Comparison of ENCODE assay signal across 8 cellular contexts in the genomic region with DNA sequence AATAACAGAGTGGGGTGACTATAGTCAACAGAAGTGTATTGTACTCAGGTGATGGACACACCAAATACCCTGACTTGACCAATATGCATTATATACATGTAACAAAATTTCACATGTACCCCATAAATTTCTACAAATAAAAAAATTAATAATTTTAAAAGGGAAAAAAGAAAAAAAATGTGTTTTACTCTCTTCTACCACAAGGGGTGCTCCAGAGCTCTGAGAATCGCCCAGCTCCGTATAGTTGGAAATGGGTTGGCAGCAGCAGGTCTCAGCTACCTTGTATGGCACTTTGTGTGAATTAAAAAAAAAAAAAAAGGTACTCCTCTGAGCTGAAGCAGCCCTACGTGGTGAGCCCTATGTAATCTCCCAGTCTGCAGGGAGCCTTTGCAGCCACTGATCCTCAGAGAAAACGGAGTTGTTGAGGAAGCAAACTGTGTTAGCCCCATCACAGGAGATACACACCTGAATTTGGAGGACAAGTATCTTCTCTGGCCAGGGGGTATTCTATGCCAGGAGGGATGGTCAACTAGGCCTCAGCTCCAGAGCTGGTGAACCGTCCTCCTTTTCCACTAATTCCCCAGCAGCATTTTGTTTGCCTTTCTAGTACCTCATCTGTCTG. TPM values are rescaled to one million over a fixed set of nuclear protein-coding genes. Genes with fewer than 3 reads are reported as not detected.
DNase-seq lines count a peak whose midpoint lies in the region; ATAC-seq, FAIRE-seq and TF ChIP-seq lines count a peak whose summit lies in the region.

No MANE protein-coding gene starts in this region.

- no peaks in the 10 kb centered on the region for H3K4me1 ChIP-seq in RWPE2 (ENCODE audit: insufficient read depth, poor library complexity, severe bottlenecking)

- ATAC-seq in RWPE2 (ENCODE audit: low read depth), result no peak
- no peak for ATAC-seq in HG03460 (IDR thresholded peaks at IDR 0.05; ENCODE audit: unreplicated experiment)

- DNase-seq in AG04449 (ENCODE audit: low read depth, low spot score) (no peak), GM12891 (ENCODE audit: insufficient read length, low spot score) (no peak), RWPE2 (ENCODE audit: low spot score) (no peak), hepatic stellate cell (ENCODE audit: low spot score) (peak; percentile 12), inferior parietal cortex (ENCODE audit: extremely low spot score) (no peak), HuH-7.5 (ENCODE audit: low spot score) (no peak), NCI-H187 (lab: John Stamatoyannopoulos, UW) (no peak)

- CTCF ChIA-PET in AG04449 (lab: Yijun Ruan, JAX), result interaction anchor here (0.7 to 3.2 kb wide), 7 partner anchors 9 to 467 kb away, joined by 3 to 11 read pairs (median 4); a partner anchor contains a TSS

- H3K4me3 ChIP-seq in AG04449 (ENCODE audit: low read depth, low read length) (no peak overlapping the region), RWPE2 (ENCODE audit: severe bottlenecking) (no peak overlapping the region)

- peak; percentile 63 for FAIRE-seq in GM12891 (lab: Jason Lieb, UNC)

- H3K27ac ChIP-seq in RWPE2 (ENCODE audit: poor library complexity, severe bottlenecking), result no peak overlapping the region

- H3K36me3 ChIP-seq in RWPE2 (ENCODE audit: low read depth), result no peaks in the 10 kb centered on the region

- no peak for TF ChIP-seq POLR2A in GM12891 (IDR thresholded peaks at IDR 0.05; ENCODE audit: low read depth, low read length)

- H3K27me3 ChIP-seq in RWPE2 (ENCODE audit: insufficient read depth, poor library complexity, severe bottlenecking), result no peaks in the 10 kb centered on the region

- no peaks in the 10 kb centered on the region for H3K9me3 ChIP-seq in RWPE2 (ENCODE audit: severe bottlenecking)

- POLR2A ChIA-PET in AG04449 (lab: Yijun Ruan, JAX), result no interaction called here

- TF ChIP-seq CTCF in AG04449 (IDR thresholded peaks at IDR 0.05; ENCODE audit: insufficient read depth, low read length, missing control alignments) (peak; percentile 33), RWPE2 (IDR thresholded peaks at IDR 0.05; ENCODE audit: poor library complexity, severe bottlenecking) (peak; percentile 51)

TF ChIP-seq in GM12891, 5 proteins besides CTCF, POLR2A, EP300 and RAD21:
- TF ChIP-seq TAF1 (IDR thresholded peaks at IDR 0.05; ENCODE audit: low read depth, low read length), result no peak

RNA-seq across cellular contexts. Expression of a gene that starts 17.2 kb away (rescaled TPM):
- polyA plus RNA-seq in GM12891 (2012; ENCODE audit: low read depth, missing spikeins), result 13.1 TPM

RNA-seq across cellular contexts. Expression of a gene that starts 29.4 kb away (rescaled TPM):
- not detected for polyA plus RNA-seq in GM12891 (2012; ENCODE audit: low read depth, missing spikeins)
